In the genomic region with DNA sequence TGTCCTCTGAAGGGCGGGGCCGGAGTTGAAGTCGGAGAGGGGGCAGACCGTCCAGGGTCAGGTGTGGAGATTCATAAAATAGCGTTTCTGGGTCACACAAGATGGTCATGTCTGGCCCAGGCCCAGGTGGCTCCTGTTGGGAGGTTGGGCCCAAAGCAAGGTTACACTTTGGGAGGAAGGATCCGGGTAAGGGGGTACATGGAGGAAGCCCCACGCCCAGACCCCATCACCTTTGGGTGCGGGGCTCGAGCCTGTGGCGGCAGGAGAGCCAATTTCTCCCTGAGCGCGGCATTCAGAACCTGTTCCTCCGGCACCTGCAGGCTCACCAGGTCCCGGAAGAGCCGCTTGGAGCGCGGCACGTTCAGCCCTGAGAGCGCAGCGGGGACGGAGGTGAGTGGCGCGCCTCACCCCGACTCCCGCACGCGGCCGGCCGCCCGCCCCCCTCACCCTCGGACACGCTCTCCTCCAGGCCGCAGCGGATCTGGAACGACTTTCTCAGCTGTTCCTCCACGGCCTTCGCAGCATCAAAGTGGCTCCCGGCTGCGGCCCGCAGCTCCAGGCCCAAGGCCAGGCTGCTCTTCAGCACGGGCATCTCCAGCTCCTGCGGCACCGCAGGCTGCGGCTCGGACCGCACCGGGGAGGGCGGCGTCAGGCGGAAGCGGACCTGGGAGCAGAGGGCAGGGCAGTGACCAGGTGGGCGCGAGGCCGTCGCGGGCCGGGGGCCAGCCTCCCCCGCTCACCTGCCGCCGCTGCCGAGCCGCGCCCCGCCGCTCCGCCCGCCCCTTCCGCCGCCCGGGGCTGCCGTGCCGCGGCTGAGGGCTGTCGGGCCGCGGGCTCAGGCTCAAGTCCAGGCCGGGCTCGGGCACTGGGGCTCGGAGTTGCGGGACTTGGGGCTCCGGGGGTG, we compare ENCODE assay signal across 2 cellular contexts.
TF ChIP-seq lines count a peak whose summit lies in the region.

No MANE protein-coding gene starts in this region.

TF ChIP-seq in GM23338, 12 proteins besides CTCF, POLR2A, EP300 and RAD21:
- peak; percentile 75 for TF ChIP-seq POLR2AphosphoS5 (IDR thresholded peaks at IDR 0.05; ENCODE audit: low read depth)
- TF ChIP-seq, protein P1, sequence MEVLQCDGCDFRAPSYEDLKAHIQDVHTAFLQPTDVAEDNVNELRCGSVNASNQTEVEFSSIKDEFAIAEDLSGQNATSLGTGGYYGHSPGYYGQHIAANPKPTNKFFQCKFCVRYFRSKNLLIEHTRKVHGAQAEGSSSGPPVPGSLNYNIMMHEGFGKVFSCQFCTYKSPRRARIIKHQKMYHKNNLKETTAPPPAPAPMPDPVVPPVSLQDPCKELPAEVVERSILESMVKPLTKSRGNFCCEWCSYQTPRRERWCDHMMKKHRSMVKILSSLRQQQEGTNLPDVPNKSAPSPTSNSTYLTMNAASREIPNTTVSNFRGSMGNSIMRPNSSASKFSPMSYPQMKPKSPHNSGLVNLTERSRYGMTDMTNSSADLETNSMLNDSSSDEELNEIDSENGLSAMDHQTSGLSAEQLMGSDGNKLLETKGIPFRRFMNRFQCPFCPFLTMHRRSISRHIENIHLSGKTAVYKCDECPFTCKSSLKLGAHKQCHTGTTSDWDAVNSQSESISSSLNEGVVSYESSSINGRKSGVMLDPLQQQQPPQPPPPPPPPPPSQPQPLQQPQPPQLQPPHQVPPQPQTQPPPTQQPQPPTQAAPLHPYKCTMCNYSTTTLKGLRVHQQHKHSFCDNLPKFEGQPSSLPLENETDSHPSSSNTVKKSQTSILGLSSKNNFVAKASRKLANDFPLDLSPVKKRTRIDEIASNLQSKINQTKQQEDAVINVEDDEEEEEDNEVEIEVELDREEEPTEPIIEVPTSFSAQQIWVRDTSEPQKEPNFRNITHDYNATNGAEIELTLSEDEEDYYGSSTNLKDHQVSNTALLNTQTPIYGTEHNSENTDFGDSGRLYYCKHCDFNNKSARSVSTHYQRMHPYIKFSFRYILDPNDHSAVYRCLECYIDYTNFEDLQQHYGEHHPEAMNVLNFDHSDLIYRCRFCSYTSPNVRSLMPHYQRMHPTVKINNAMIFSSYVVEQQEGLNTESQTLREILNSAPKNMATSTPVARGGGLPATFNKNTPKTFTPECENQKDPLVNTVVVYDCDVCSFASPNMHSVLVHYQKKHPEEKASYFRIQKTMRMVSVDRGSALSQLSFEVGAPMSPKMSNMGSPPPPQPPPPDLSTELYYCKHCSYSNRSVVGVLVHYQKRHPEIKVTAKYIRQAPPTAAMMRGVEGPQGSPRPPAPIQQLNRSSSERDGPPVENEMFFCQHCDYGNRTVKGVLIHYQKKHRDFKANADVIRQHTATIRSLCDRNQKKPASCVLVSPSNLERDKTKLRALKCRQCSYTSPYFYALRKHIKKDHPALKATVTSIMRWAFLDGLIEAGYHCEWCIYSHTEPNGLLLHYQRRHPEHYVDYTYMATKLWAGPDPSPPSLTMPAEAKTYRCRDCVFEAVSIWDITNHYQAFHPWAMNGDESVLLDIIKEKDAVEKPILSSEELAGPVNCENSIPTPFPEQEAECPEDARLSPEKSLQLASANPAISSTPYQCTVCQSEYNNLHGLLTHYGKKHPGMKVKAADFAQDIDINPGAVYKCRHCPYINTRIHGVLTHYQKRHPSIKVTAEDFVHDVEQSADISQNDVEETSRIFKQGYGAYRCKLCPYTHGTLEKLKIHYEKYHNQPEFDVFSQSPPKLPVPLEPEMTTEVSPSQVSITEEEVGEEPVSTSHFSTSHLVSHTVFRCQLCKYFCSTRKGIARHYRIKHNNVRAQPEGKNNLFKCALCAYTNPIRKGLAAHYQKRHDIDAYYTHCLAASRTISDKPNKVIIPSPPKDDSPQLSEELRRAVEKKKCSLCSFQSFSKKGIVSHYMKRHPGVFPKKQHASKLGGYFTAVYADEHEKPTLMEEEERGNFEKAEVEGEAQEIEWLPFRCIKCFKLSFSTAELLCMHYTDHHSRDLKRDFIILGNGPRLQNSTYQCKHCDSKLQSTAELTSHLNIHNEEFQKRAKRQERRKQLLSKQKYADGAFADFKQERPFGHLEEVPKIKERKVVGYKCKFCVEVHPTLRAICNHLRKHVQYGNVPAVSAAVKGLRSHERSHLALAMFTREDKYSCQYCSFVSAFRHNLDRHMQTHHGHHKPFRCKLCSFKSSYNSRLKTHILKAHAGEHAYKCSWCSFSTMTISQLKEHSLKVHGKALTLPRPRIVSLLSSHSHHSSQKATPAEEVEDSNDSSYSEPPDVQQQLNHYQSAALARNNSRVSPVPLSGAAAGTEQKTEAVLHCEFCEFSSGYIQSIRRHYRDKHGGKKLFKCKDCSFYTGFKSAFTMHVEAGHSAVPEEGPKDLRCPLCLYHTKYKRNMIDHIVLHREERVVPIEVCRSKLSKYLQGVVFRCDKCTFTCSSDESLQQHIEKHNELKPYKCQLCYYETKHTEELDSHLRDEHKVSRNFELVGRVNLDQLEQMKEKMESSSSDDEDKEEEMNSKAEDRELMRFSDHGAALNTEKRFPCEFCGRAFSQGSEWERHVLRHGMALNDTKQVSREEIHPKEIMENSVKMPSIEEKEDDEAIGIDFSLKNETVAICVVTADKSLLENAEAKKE (CRISPR knock-in tag; IDR thresholded peaks at IDR 0.05): no peak

TF ChIP-seq in endothelial cell of umbilical vein, 7 proteins besides CTCF, POLR2A, EP300 and RAD21:
- peak; percentile 54 for TF ChIP-seq POLR2AphosphoS5 (IDR thresholded peaks at IDR 0.05; ENCODE audit: insufficient read depth, low read depth, low read length)
- TF ChIP-seq FOS (IDR thresholded peaks at IDR 0.05; ENCODE audit: borderline replicate concordance, insufficient read depth, low read length): no peak
TF ChIP-seq in endothelial cell of umbilical vein: peak in this region for 1.
